ENCODE assay signal across 22 cellular contexts in genomic region chr22:23085785-23086184, GRCh38. TPM values are rescaled to one million over a fixed set of nuclear protein-coding genes. Genes with fewer than 3 reads are reported as not detected.
A peak's percentile ranks its signal among the peaks of the same experiment; 100 is the strongest.
DNase-seq lines count a peak whose midpoint lies in the region; ATAC-seq lines count a peak whose summit lies in the region.
"Had no signal": no experiment of that assay in that cellular context is flagged by ENCODE, and none has a peak within 500 bp of the region (broad histone marks: within the 10 kb centered on the region; RNA-seq: fewer than 3 reads in every experiment).

No MANE protein-coding gene starts in this region.

- H3K79me1 ChIP-seq in neuronal stem cell (ENCODE audit: low read depth, low read length) = peaks cover 21% of the 10 kb centered on the region

- H3K4ac ChIP-seq in neuronal stem cell (ENCODE audit: low read length) = no peak overlapping the region

- no peak overlapping the region for H3K4me2 ChIP-seq in neuronal stem cell (ENCODE audit: insufficient read depth, low read length, poor library complexity, severe bottlenecking)

- H3K9me3 ChIP-seq in endocrine pancreas (ENCODE audit: control insufficient read depth, low read length) (no peaks in the 10 kb centered on the region), neuronal stem cell (replicated peaks in 1 of 2; ENCODE audit: control insufficient read depth in 2 of 2, insufficient read depth in 1 of 2, low read depth in 1 of 2, low read length in 2 of 2) (peaks cover 0 to 4% of the 10 kb centered on the region in 2 donors)
- H3K9me3 ChIP-seq: SJCRH30 had no signal

- no peak overlapping the region for H4K91ac ChIP-seq in neuronal stem cell (ENCODE audit: low read depth, low read length, poor library complexity)

- no peak overlapping the region for H2AK5ac ChIP-seq in neuronal stem cell (ENCODE audit: low read depth, low read length)

- ATAC-seq in GM18873 (IDR thresholded peaks at IDR 0.05; ENCODE audit: low FRiP score, unreplicated experiment) = no peak

- H2BK120ac ChIP-seq in neuronal stem cell (ENCODE audit: low read depth, low read length) = no peak overlapping the region

- no peak overlapping the region for H3K23ac ChIP-seq in neuronal stem cell (ENCODE audit: low read depth, low read length, poor library complexity)

- H2BK15ac ChIP-seq in neuronal stem cell (ENCODE audit: low read length) = no peak overlapping the region

- H3K27ac ChIP-seq in neuronal stem cell (replicated peaks; ENCODE audit: low read length) = no peak overlapping the region
- H3K27ac ChIP-seq: SJCRH30 had no signal

- H3K9ac ChIP-seq in endocrine pancreas (ENCODE audit: control insufficient read depth, insufficient read depth, low read length) (peak overlapping the region; percentile 16), neuronal stem cell (ENCODE audit: low read depth, low read length, poor library complexity) (no peak overlapping the region)

- DNase-seq in NCI-H524 (lab: John Stamatoyannopoulos, UW) (peak; percentile 25 to 67), NCI-H524 treated with DMSO at 0.1 percent for 48 hours (lab: John Stamatoyannopoulos, UW) (no peak), NCI-H82 treated with DMSO at 0.1 percent for 48 hours (lab: John Stamatoyannopoulos, UW; ENCODE audit: unreplicated experiment) (peak; percentile 37), neuronal stem cell (ENCODE audit: low spot score) (no peak), A172 (ENCODE audit: low spot score) (no peak), HUDEP-2 (lab: John Stamatoyannopoulos, UW; ENCODE audit: unreplicated experiment in 76 of 76) (no peak)
- DNase-seq: CD4-positive, CD25-positive, alpha-beta regulatory T cell; COR-L47; DND-41; Karpas-422; MV-4-11; NCI-H1105 treated with DMSO at 0.1 percent for 48 hours; NCI-H1694; NCI-H2081; OCI-M1; SJCRH30 had no signal

- H2BK12ac ChIP-seq in neuronal stem cell (ENCODE audit: low read length) = no peak overlapping the region

- no CpG with 5 or more reads among the region's 9 CpGs for WGBS in neuronal stem cell (ENCODE audit: extremely low coverage in 2 of 2, insufficient read length in 2 of 2, insufficient replicate concordance in 1 of 2), 2 donors

- no peak overlapping the region for H3K4me3 ChIP-seq in endocrine pancreas (ENCODE audit: control insufficient read depth, insufficient read depth, low read length)
- H3K4me3 ChIP-seq in neuronal stem cell (ENCODE audit: low read length in 2 of 2) = no peak overlapping the region
- H3K4me3 ChIP-seq: SJCRH30 had no signal

- no peak overlapping the region for H3K14ac ChIP-seq in neuronal stem cell (ENCODE audit: low read length)

- H3K18ac ChIP-seq in neuronal stem cell (ENCODE audit: low read length) = peak overlapping the region; percentile 7

- H4K8ac ChIP-seq in neuronal stem cell (ENCODE audit: low read depth, low read length) = no peak overlapping the region

- H3K4me1 ChIP-seq in endocrine pancreas (ENCODE audit: control insufficient read depth, insufficient read depth, low read length) = no peaks in the 10 kb centered on the region
- peaks cover 0 to 11% of the 10 kb centered on the region in 2 donors for H3K4me1 ChIP-seq in neuronal stem cell (ENCODE audit: control insufficient read depth in 2 of 2, insufficient read depth in 1 of 2, low read depth in 1 of 2, low read length in 2 of 2)
- H3K4me1 ChIP-seq: SJCRH30 had no signal

- no peak overlapping the region for H2AFZ ChIP-seq in neuronal stem cell (ENCODE audit: low read length)

- H3K27me3 ChIP-seq in endocrine pancreas (ENCODE audit: control insufficient read depth, insufficient read depth, low read length) (no peaks in the 10 kb centered on the region), neuronal stem cell (ENCODE audit: control insufficient read depth in 3 of 3, insufficient read depth in 3 of 3, low read depth in 1 of 3, low read length in 3 of 3) (no peaks in the 10 kb centered on the region)
- H3K27me3 ChIP-seq: SJCRH30 had no signal

- H3K36me3 ChIP-seq in endocrine pancreas (ENCODE audit: control insufficient read depth, insufficient read depth, low read length) (no peaks in the 10 kb centered on the region), neuronal stem cell (replicated peaks in 1 of 2; ENCODE audit: control insufficient read depth in 2 of 2, insufficient read depth in 2 of 2, low read length in 2 of 2) (peaks cover 0 to 1% of the 10 kb centered on the region in 2 donors)
- H3K36me3 ChIP-seq: SJCRH30 had no signal

- H2BK5ac ChIP-seq in neuronal stem cell (ENCODE audit: low read length) = no peak overlapping the region

RNA-seq across cellular contexts. Expression of gene GNAZ, which starts 15.5 kb away (rescaled TPM):
- 36.9 TPM for polyA plus RNA-seq in neuronal stem cell (2013, experiment 1 of 2)
- 37.0 TPM for polyA plus RNA-seq in neuronal stem cell (2013, experiment 2 of 2)
- total RNA-seq in A172 (2014; rRNA removed; shearing (Covaris generic)) = 8.5 and 8.8 TPM in 2 replicates

RNA-seq across cellular contexts. Expression of gene RSPH14, which starts 56.0 kb away (rescaled TPM):
- 2.0 TPM for polyA plus RNA-seq in neuronal stem cell (2013, experiment 1 of 2)
- 2.2 TPM for polyA plus RNA-seq in neuronal stem cell (2013, experiment 2 of 2)
- total RNA-seq in A172 (2014; rRNA removed; shearing (Covaris generic)) = 0.19 TPM in 1 of 2 replicates, not detected in the other
- total RNA-seq: B cell; CD4-positive, CD25-positive, alpha-beta regulatory T cell; G401; M059J; NCI-H460; SJCRH30 had no signal

RNA-seq across cellular contexts. Expression of gene RAB36, which starts 59.5 kb away (rescaled TPM):
- 4.5 TPM for polyA plus RNA-seq in neuronal stem cell (2013, experiment 1 of 2)
- polyA plus RNA-seq in neuronal stem cell (2013, experiment 2 of 2) = 4.5 TPM
- 6.1 and 6.6 TPM in 2 replicates for total RNA-seq in A172 (2014; rRNA removed; shearing (Covaris generic))
- total RNA-seq: SJCRH30 had no signal

Comparison
In these comparisons a context has a peak if more than half of its experiments do, and no peak if none do; other contexts are left out.
1. DNase-seq: peak in NCI-H524 (2 of 2) and NCI-H82 treated with DMSO at 0.1 percent for 48 hours (single experiment); none in NCI-H524 treated with DMSO at 0.1 percent for 48 hours (single experiment), neuronal stem cell (single experiment), A172 (single experiment) and HUDEP-2 (0 of 76).